ENCODE assay signal across 8 cellular contexts in genomic region chr2:224039080-224039769, GRCh38. TPM values are rescaled to one million over a fixed set of nuclear protein-coding genes. Genes with fewer than 3 reads are reported as not detected.
DNase-seq lines count a peak whose midpoint lies in the region; ATAC-seq and TF ChIP-seq lines count a peak whose summit lies in the region.

Gene SERPINE2 (minus strand): TSS chr2:224039286. CDS start chr2:224001900, 37,386 bp downstream.

- POLR2A ChIA-PET in CD4-positive, alpha-beta memory T cell (lab: Charles Lee; ENCODE audit: partially characterized antibody): no interaction called here

- peaks cover 19% of the 10 kb centered on the region for H3K4me1 ChIP-seq in CD4-positive, alpha-beta memory T cell (ENCODE audit: insufficient read depth, low read length)
- H3K4me1 ChIP-seq in uterus: no peaks in the 10 kb centered on the region

- peaks cover 52 to 55% of the 10 kb centered on the region in 2 donors for H3K27me3 Mint-ChIP-seq in CD4-positive, alpha-beta memory T cell

- no peaks in the 10 kb centered on the region for H3K36me3 ChIP-seq in CD4-positive, alpha-beta memory T cell (ENCODE audit: insufficient read depth, low read length)
- H3K36me3 ChIP-seq in uterus: no peaks in the 10 kb centered on the region

- no peaks in the 10 kb centered on the region for H3K36me3 Mint-ChIP-seq in CD4-positive, alpha-beta memory T cell

- TF ChIP-seq POLR2A in uterus (IDR thresholded peaks at IDR 0.05): peak in 1 of 2 donors; percentile 20

- TF ChIP-seq CTCF in uterus (IDR thresholded peaks at IDR 0.05): peak in 3 of 4 experiments; percentile 13 to 30 (median 13)

- peaks cover 12% of the 10 kb centered on the region for H3K27me3 ChIP-seq in CD4-positive, alpha-beta memory T cell (ENCODE audit: insufficient read depth, low read length)
- peaks cover 0 to 8% of the 10 kb centered on the region in 2 donors for H3K27me3 ChIP-seq in uterus

- intact Hi-C loops in CD4-positive, alpha-beta memory T cell (cut with micrococcal nuclease): no loop called here
- intact Hi-C loops in left cardiac atrium (cut with DNase I): no loop called here
- intact Hi-C loops in uterus (cut with DNase I; ENCODE audit: low total_unique reads): no loop called here

- CTCF ChIA-PET in CD4-positive, alpha-beta memory T cell (lab: Charles Lee; ENCODE audit: partially characterized antibody): no interaction called here

- ATAC-seq in GM19467 (IDR thresholded peaks at IDR 0.05; ENCODE audit: unreplicated experiment) (peak; percentile 51), SK-N-SH treated with all-trans-retinoic acid at 6 μM for 48 hours (peak; percentile 85), left cardiac atrium (peak; percentile 71 to 85)

- peak within 1 kb of the TSS; percentile 84 to 92 (median 89) for H3K4me3 Mint-ChIP-seq in CD4-positive, alpha-beta memory T cell

- no peaks in the 10 kb centered on the region for H3K9me3 ChIP-seq in CD4-positive, alpha-beta memory T cell (ENCODE audit: control insufficient read depth in 1 of 2, low read length in 2 of 2)
- no peaks in the 10 kb centered on the region for H3K9me3 ChIP-seq in uterus

- H3K27ac Mint-ChIP-seq in CD4-positive, alpha-beta memory T cell: peak within 1 kb of the TSS in 2 of 7 donors; percentile 30 to 43

- WGBS in adipose tissue, 3 donors: 0 to 1% (median 0%) methylated on average over 48 to 91 of the region's 91 CpGs

- peaks cover 8 to 16% (median 12%) of the 10 kb centered on the region in 4 donors for H3K4me1 Mint-ChIP-seq in CD4-positive, alpha-beta memory T cell

- H3K4me3 ChIP-seq in CD4-positive, alpha-beta memory T cell (ENCODE audit: low read length in 2 of 2): peak within 1 kb of the TSS in 1 of 2 donors; percentile 40
- H3K4me3 ChIP-seq in uterus: peak within 1 kb of the TSS; percentile 12 to 59

- DNase-seq in CD4-positive, alpha-beta memory T cell: peak in 4 of 5 donors; percentile 6 to 25 (median 8)
- peak; percentile 67 for DNase-seq in HT1080 (ENCODE audit: low read depth)
- peak; percentile 53 for DNase-seq in left cardiac atrium
- DNase-seq in pons (ENCODE audit: low spot score): peak; percentile 80
- peak; percentile 18 to 36 for DNase-seq in uterus

- no peak within 1 kb of the TSS for H3K27ac ChIP-seq in CD4-positive, alpha-beta memory T cell (ENCODE audit: low read depth, low read length)
- H3K27ac ChIP-seq in adipose tissue (ENCODE audit: low read depth, low read length): no peak within 1 kb of the TSS
- H3K27ac ChIP-seq in uterus: peak within 1 kb of the TSS; percentile 10 to 36

- H3K9me3 Mint-ChIP-seq in CD4-positive, alpha-beta memory T cell: peaks cover 0 to 2% (median 0%) of the 10 kb centered on the region in 8 donors

TF ChIP-seq in SK-N-SH treated with all-trans-retinoic acid at 6 μM for 48 hours, 23 proteins besides CTCF, POLR2A, EP300 and RAD21 (continues in another document):
- TF ChIP-seq ARNTL (CRISPR knock-in tag; IDR thresholded peaks at IDR 0.05; ENCODE audit: borderline replicate concordance, low read depth) (no peak), CSRNP3 (CRISPR knock-in tag; IDR thresholded peaks at IDR 0.05) (no peak), ISL1 (CRISPR knock-in tag; IDR thresholded peaks at IDR 0.05) (no peak), POU6F1 (CRISPR knock-in tag; IDR thresholded peaks at IDR 0.05; ENCODE audit: borderline replicate concordance, low read depth) (no peak), ZNF70 (CRISPR knock-in tag; IDR thresholded peaks at IDR 0.05) (no peak), CSDC2 (CRISPR knock-in tag; IDR thresholded peaks at IDR 0.05) (no peak), ZNF8 (CRISPR knock-in tag; IDR thresholded peaks at IDR 0.05) (no peak), ESRRG (CRISPR knock-in tag; IDR thresholded peaks at IDR 0.05) (no peak), OSR1 (CRISPR knock-in tag; IDR thresholded peaks at IDR 0.05) (no peak), CREB5 (CRISPR knock-in tag; IDR thresholded peaks at IDR 0.05; ENCODE audit: low read depth) (no peak), SNAI2 (CRISPR knock-in tag; IDR thresholded peaks at IDR 0.05) (no peak), ZC3H10 (CRISPR knock-in tag; IDR thresholded peaks at IDR 0.05) (no peak), TCF4 (CRISPR knock-in tag; IDR thresholded peaks at IDR 0.05; ENCODE audit: borderline replicate concordance) (no peak), PATZ1 (CRISPR knock-in tag; IDR thresholded peaks at IDR 0.05; ENCODE audit: borderline replicate concordance) (no peak), ZFP30 (CRISPR knock-in tag; IDR thresholded peaks at IDR 0.05) (no peak), ZNF565 (CRISPR knock-in tag; conservative IDR thresholded peaks at IDR 0.05; ENCODE audit: low read depth) (no peak), GLIS3 (CRISPR knock-in tag; IDR thresholded peaks at IDR 0.05) (no peak)

RNA-seq across cellular contexts. Expression of gene SERPINE2, which starts in this region (rescaled TPM):
- total RNA-seq in CD4-positive, alpha-beta memory T cell: 1 to 10 TPM in 1 of 2 experiments, under 1 TPM in 1; 0.47 to 1.0 TPM
- 1 to 10 TPM; 1.5 to 2.0 TPM for polyA plus RNA-seq in CD4-positive, alpha-beta memory T cell
- total RNA-seq in HT1080 (2014; rRNA removed; shearing (Covaris generic)): 135 and 188 TPM in 2 replicates
- 225 and 271 TPM in 2 replicates for polyA plus RNA-seq in HT1080 (2015; cell fraction: cytosol; rRNA removed)
- 249 and 279 TPM in 2 replicates for polyA plus RNA-seq in HT1080 (2015; cell fraction: nucleus; rRNA removed)
- 10 to 100 TPM in 2 of 3 donors, 1 to 10 TPM in 1; 3.2 to 20.2 (median 18.2) TPM for polyA plus RNA-seq in adipose tissue
- total RNA-seq in left cardiac atrium (10 to 100 TPM; 14.9 to 52.8 TPM), uterus (10 to 100 TPM in 1 of 4 donors, 1 to 10 TPM in 2, under 1 TPM in 1; 0.26 to 62.1 (median 6.7) TPM)

Comparison
In these comparisons a context has a peak if more than half of its experiments do, and no peak if none do; other contexts are left out.
1. DNase-seq: peak in every context shown above with its lines; median percentile 80 in pons; 67 in HT1080; 53 in left cardiac atrium; 27 in uterus; 8 in CD4-positive, alpha-beta memory T cell.
2. H3K27ac ChIP-seq: peak in uterus (2 of 2); none in CD4-positive, alpha-beta memory T cell (single experiment) and adipose tissue (single experiment).
3. Peak in every context shown above with its lines, with median percentiles within 50 percentile points of each other: ATAC-seq.